1 cellular context compared by ENCODE assay signal in genomic region chr6:11909696-11910132, GRCh38.
A peak's percentile ranks its signal among the peaks of the same experiment; 100 is the strongest.
TF ChIP-seq lines count a peak whose summit lies in the region.

No MANE protein-coding gene starts in this region.

TF ChIP-seq in neural cell, 6 proteins besides CTCF, POLR2A, EP300 and RAD21:
- TF ChIP-seq REST (IDR thresholded peaks at IDR 0.05; ENCODE audit: borderline replicate concordance) (peak; percentile 61), SMC3 (conservative IDR thresholded peaks at IDR 0.05; ENCODE audit: poor library complexity) (no peak), POLR2AphosphoS5 (IDR thresholded peaks at IDR 0.05) (peak; percentile 85)
TF ChIP-seq in neural cell: peak in this region for 2.
